11 cellular contexts compared by ENCODE assay signal in the genomic region with DNA sequence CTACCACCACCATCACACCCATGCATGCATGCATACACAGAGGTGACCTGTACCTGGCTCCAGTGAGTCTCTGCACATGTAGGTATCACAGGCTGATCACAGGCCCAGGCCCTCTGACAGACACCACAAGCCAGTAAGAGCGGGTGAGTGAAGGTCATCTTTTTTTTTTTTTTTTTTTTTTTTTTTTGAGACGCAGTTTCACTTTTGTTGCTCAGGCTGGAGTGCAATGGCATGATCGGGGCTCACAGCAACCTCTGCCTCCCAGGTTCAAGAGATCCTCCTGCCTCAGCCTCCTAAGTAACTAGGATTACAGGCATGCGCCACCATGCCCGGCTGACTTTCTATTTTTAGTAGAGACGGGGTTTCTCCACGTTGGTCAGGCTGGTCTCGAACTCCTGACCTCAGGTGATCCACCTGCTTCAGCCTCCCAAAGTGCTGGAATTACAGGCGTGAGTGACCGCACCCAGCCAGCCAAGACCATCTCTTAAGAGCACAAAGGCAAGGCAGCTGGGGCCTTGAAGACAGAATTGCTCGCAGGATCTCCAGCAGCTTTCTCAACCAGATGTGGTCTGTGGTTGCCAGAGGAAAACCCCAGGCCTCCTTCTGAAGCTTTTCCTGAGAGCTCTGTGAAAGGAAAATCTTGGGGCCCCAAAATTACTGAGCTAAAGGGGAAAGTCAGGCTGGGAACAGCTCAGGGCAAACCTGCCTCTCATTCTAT. TPM values are rescaled to one million over a fixed set of nuclear protein-coding genes. Genes with fewer than 3 reads are reported as not detected.
DNase-seq lines count a peak whose midpoint lies in the region; ATAC-seq, FAIRE-seq and TF ChIP-seq lines count a peak whose summit lies in the region.
"Had no signal": no experiment of that assay in that cellular context is flagged by ENCODE, and none has a peak within 500 bp of the region (broad histone marks: within the 10 kb centered on the region; RNA-seq: fewer than 3 reads in every experiment).

No MANE protein-coding gene starts in this region.

- no peak for TF ChIP-seq CTCF in WTC11 (IDR thresholded peaks at IDR 0.05)

- H3K36me3 Mint-ChIP-seq in WTC11, result no peaks in the 10 kb centered on the region
- peaks cover 10 to 15% (median 15%) of the 10 kb centered on the region in 3 donors for H3K36me3 Mint-ChIP-seq in immature natural killer cell

- peak; percentile 44 for DNase-seq in NK-92 treated with Interleukin-12 subunit alpha and Interleukin-12 subunit beta, amount 100 ng/mL, for 24 hours (lab: John Stamatoyannopoulos, UW)
- DNase-seq in NK-92 (lab: John Stamatoyannopoulos, UW; ENCODE audit: unreplicated experiment) (no peak), GM12892 (ENCODE audit: insufficient read length) (no peak), WTC11 (ENCODE audit: low spot score) (no peak), immature natural killer cell (peak; percentile 62 to 73 (median 67)), mesenteric fat pad (ENCODE audit: low spot score) (no peak)

- peak; percentile 70 for FAIRE-seq in GM12892 (lab: Jason Lieb, UNC)

- CTCF ChIA-PET in WTC11 (lab: Charles Lee), result interaction anchor here (1.5 kb wide), 1 partner anchor 15 kb away, joined by 4 read pairs; a partner anchor contains a TSS

- ATAC-seq in WTC11, result no peak
- no peak for ATAC-seq in GM21447 (IDR thresholded peaks at IDR 0.05; ENCODE audit: unreplicated experiment)
- no peak for ATAC-seq in HG03432 (IDR thresholded peaks at IDR 0.05; ENCODE audit: unreplicated experiment)

- H3K4me3 Mint-ChIP-seq in WTC11 (no peak overlapping the region), immature natural killer cell (peak overlapping the region; percentile 79 to 100 (median 88))

- POLR2A ChIA-PET in WTC11 (lab: Charles Lee), result no interaction called here

- H3K9me3 Mint-ChIP-seq in WTC11, result peaks cover 7% of the 10 kb centered on the region
- H3K9me3 Mint-ChIP-seq in immature natural killer cell, result no peaks in the 10 kb centered on the region

- no peak for TF ChIP-seq POLR2A in GM12892 (IDR thresholded peaks at IDR 0.05; ENCODE audit: low read depth, low read length)

- H3K27ac Mint-ChIP-seq in WTC11 (peak overlapping the region; percentile 79; the same call in 1 of the 2 replicates), immature natural killer cell (peak overlapping the region; percentile 94 to 100 (median 100))

- peaks cover 30% of the 10 kb centered on the region for H3K27me3 Mint-ChIP-seq in WTC11 (ENCODE audit: low read depth)
- peaks cover 14 to 38% (median 17%) of the 10 kb centered on the region in 3 donors for H3K27me3 Mint-ChIP-seq in immature natural killer cell (ENCODE audit: low read depth in 3 of 3)

- H3K4me1 Mint-ChIP-seq in WTC11, result peaks cover 3% of the 10 kb centered on the region
- peaks cover 63 to 66% of the 10 kb centered on the region in 2 donors for H3K4me1 Mint-ChIP-seq in immature natural killer cell

TF ChIP-seq in WTC11, 78 proteins besides CTCF, POLR2A, EP300 and RAD21 (continues in another document):
- TF ChIP-seq SMAD3 (CRISPR knock-in tag; IDR thresholded peaks at IDR 0.05; ENCODE audit: borderline replicate concordance), result no peak
- TF ChIP-seq, protein P1, sequence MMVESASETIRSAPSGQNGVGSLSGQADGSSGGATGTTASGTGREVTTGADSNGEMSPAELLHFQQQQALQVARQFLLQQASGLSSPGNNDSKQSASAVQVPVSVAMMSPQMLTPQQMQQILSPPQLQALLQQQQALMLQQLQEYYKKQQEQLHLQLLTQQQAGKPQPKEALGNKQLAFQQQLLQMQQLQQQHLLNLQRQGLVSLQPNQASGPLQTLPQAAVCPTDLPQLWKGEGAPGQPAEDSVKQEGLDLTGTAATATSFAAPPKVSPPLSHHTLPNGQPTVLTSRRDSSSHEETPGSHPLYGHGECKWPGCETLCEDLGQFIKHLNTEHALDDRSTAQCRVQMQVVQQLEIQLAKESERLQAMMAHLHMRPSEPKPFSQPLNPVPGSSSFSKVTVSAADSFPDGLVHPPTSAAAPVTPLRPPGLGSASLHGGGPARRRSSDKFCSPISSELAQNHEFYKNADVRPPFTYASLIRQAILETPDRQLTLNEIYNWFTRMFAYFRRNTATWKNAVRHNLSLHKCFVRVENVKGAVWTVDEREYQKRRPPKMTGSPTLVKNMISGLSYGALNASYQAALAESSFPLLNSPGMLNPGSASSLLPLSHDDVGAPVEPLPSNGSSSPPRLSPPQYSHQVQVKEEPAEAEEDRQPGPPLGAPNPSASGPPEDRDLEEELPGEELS (CRISPR knock-in tag; IDR thresholded peaks at IDR 0.05), result no peak
- TF ChIP-seq NR3C1 (CRISPR knock-in tag; conservative IDR thresholded peaks at IDR 0.05; ENCODE audit: low read depth), result no peak
- no peak for TF ChIP-seq ELF4 (CRISPR knock-in tag; IDR thresholded peaks at IDR 0.05; ENCODE audit: low read depth)
- no peak for TF ChIP-seq NFE2L1 (CRISPR knock-in tag; IDR thresholded peaks at IDR 0.05)
- no peak for TF ChIP-seq ZNF671 (CRISPR knock-in tag; IDR thresholded peaks at IDR 0.05)
- TF ChIP-seq TEAD1 (CRISPR knock-in tag; IDR thresholded peaks at IDR 0.05), result no peak
- no peak for TF ChIP-seq ZNF121 (CRISPR knock-in tag; IDR thresholded peaks at IDR 0.05)
- no peak for TF ChIP-seq ZNF416 (CRISPR knock-in tag; IDR thresholded peaks at IDR 0.05)
- TF ChIP-seq, protein P2, sequence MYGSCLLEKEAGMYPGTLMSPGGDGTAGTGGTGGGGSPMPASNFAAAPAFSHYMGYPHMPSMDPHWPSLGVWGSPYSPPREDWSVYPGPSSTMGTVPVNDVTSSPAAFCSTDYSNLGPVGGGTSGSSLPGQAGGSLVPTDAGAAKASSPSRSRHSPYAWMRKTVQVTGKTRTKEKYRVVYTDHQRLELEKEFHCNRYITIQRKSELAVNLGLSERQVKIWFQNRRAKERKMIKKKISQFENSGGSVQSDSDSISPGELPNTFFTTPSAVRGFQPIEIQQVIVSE (CRISPR knock-in tag; IDR thresholded peaks at IDR 0.05; ENCODE audit: borderline replicate concordance), result no peak
- no peak for TF ChIP-seq ZNF317 (CRISPR knock-in tag; IDR thresholded peaks at IDR 0.05; ENCODE audit: borderline replicate concordance, low read depth)
- no peak for TF ChIP-seq SP1 (CRISPR knock-in tag; conservative IDR thresholded peaks at IDR 0.05)
- TF ChIP-seq, protein P3, sequence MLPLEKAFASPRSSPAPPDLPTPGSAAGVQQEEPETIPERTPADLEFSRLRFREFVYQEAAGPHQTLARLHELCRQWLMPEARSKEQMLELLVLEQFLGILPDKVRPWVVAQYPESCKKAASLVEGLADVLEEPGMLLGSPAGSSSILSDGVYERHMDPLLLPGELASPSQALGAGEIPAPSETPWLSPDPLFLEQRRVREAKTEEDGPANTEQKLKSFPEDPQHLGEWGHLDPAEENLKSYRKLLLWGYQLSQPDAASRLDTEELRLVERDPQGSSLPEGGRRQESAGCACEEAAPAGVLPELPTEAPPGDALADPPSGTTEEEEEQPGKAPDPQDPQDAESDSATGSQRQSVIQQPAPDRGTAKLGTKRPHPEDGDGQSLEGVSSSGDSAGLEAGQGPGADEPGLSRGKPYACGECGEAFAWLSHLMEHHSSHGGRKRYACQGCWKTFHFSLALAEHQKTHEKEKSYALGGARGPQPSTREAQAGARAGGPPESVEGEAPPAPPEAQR (CRISPR knock-in tag; IDR thresholded peaks at IDR 0.05), result no peak
- TF ChIP-seq, protein P4, sequence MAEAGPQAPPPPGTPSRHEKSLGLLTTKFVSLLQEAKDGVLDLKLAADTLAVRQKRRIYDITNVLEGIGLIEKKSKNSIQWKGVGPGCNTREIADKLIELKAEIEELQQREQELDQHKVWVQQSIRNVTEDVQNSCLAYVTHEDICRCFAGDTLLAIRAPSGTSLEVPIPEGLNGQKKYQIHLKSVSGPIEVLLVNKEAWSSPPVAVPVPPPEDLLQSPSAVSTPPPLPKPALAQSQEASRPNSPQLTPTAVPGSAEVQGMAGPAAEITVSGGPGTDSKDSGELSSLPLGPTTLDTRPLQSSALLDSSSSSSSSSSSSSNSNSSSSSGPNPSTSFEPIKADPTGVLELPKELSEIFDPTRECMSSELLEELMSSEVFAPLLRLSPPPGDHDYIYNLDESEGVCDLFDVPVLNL (CRISPR knock-in tag; IDR thresholded peaks at IDR 0.05; ENCODE audit: borderline replicate concordance, low read depth), result no peak
- TF ChIP-seq, protein P5, sequence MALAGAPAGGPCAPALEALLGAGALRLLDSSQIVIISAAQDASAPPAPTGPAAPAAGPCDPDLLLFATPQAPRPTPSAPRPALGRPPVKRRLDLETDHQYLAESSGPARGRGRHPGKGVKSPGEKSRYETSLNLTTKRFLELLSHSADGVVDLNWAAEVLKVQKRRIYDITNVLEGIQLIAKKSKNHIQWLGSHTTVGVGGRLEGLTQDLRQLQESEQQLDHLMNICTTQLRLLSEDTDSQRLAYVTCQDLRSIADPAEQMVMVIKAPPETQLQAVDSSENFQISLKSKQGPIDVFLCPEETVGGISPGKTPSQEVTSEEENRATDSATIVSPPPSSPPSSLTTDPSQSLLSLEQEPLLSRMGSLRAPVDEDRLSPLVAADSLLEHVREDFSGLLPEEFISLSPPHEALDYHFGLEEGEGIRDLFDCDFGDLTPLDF (CRISPR knock-in tag; IDR thresholded peaks at IDR 0.05), result no peak

RNA-seq across cellular contexts. Expression of a gene that starts 3.2 kb away (rescaled TPM):
- polyA plus RNA-seq in GM12892 (2012; ENCODE audit: missing spikeins), result 8.2 TPM
- 0.53 to 0.63 TPM in 2 of 3 replicates, not detected in the other for total RNA-seq in WTC11 (2021)
- polyA plus RNA-seq in immature natural killer cell, result 1,000 to 10,000 TPM; 7,925 to 8,923 (median 8,385) TPM
- 3.7 TPM for total RNA-seq in mesenteric fat pad
- total RNA-seq: M059J, pulmonary artery endothelial cell had no signal

RNA-seq across cellular contexts. Expression of a gene that starts 6.9 kb away (rescaled TPM):
- 0.59 TPM for polyA plus RNA-seq in GM12892 (2012; ENCODE audit: missing spikeins)
- total RNA-seq in WTC11 (2021) (1.7 to 2.1 TPM (median 1.9 TPM) in 3 replicates), mesenteric fat pad (4.4 TPM)
- under 1 TPM in 1 of 3 donors, not detected in 2; 0.83 TPM for polyA plus RNA-seq in immature natural killer cell
- total RNA-seq: M059J, pulmonary artery endothelial cell, thoracic aorta had no signal

RNA-seq across cellular contexts. Expression of a gene that starts 9.5 kb away (rescaled TPM):
- polyA plus RNA-seq in GM12892 (2012; ENCODE audit: missing spikeins), result 65.3 TPM
- total RNA-seq in WTC11 (2021) (60.6 to 63.8 TPM (median 62.1 TPM) in 3 replicates), mesenteric fat pad (194 TPM)
- polyA plus RNA-seq in immature natural killer cell, result 10 to 100 TPM; 49.9 to 74.4 (median 69.3) TPM

RNA-seq across cellular contexts. Expression of a gene that starts 12.1 kb away (rescaled TPM):
- polyA plus RNA-seq in GM12892 (2012; ENCODE audit: missing spikeins), result not detected
- not detected in 3 replicates for total RNA-seq in WTC11 (2021)
- 10 to 100 TPM; 19.2 to 40.0 (median 37.9) TPM for polyA plus RNA-seq in immature natural killer cell
- not detected for total RNA-seq in mesenteric fat pad
- total RNA-seq: M059J, pulmonary artery endothelial cell, thoracic aorta had no signal

RNA-seq across cellular contexts. Expression of a gene that starts 14.7 kb away (rescaled TPM):
- not detected for polyA plus RNA-seq in GM12892 (2012; ENCODE audit: missing spikeins)
- total RNA-seq in WTC11 (2021) (2.9 to 6.1 TPM (median 5.7 TPM) in 3 replicates), mesenteric fat pad (not detected)
- 1 to 10 TPM in 2 of 3 donors, not detected in 1; 1.7 to 3.8 TPM for polyA plus RNA-seq in immature natural killer cell
- total RNA-seq: M059J, pulmonary artery endothelial cell had no signal

Comparison
In these comparisons a context has a peak if more than half of its experiments do, and no peak if none do; other contexts are left out.
1. DNase-seq: peak in NK-92 treated with Interleukin-12 subunit alpha and Interleukin-12 subunit beta, amount 100 ng/mL, for 24 hours (single experiment) and immature natural killer cell (3 of 3); none in NK-92 (single experiment), GM12892 (single experiment), WTC11 (single experiment) and mesenteric fat pad (single experiment).